Comparison of ENCODE assay signal across 35 cellular contexts in genomic region chr9:99796231-99796630, GRCh38. TPM values are rescaled to one million over a fixed set of nuclear protein-coding genes. Genes with fewer than 3 reads are reported as not detected.
"Had no signal": no experiment of that assay in that cellular context is flagged by ENCODE, and none has a peak within 500 bp of the region (broad histone marks: within the 10 kb centered on the region; RNA-seq: fewer than 3 reads in every experiment).

No MANE protein-coding gene starts in this region.

- H3K4me1 Mint-ChIP-seq: activated naive CD4-positive, alpha-beta T cell treated with anti-CD3 and anti-CD28 coated beads, Interleukin-2, amount 10 ng/mL, durations not matched to agents 7 days and 5 days; activated naive CD4-positive, alpha-beta T cell treated with anti-CD3 and anti-CD28 coated beads, Interleukin-2, amount 50 U/mL, for 24 hours; activated naive CD8-positive, alpha-beta T cell treated with anti-CD3 and anti-CD28 coated beads for 36 hours; activated naive CD8-positive, alpha-beta T cell treated with anti-CD3 and anti-CD28 coated beads, Interleukin-2, amount 10 ng/mL, durations not matched to agents 7 days and 5 days; activated naive CD8-positive, alpha-beta T cell treated with anti-CD3 and anti-CD28 coated beads, Interleukin-2, amount 50 U/mL, for 24 hours; activated T-helper 17 cell treated with anti-CD3 and anti-CD28 coated beads, Interleukin-2, amount 50 U/mL, for 72 hours; brain; central memory CD8-positive, alpha-beta T cell had no signal

- H3K4me3 Mint-ChIP-seq: activated naive CD4-positive, alpha-beta T cell treated with anti-CD3 and anti-CD28 coated beads for 36 hours; activated naive CD4-positive, alpha-beta T cell treated with anti-CD3 and anti-CD28 coated beads, Interleukin-2, amount 10 ng/mL, durations not matched to agents 7 days and 5 days; activated naive CD4-positive, alpha-beta T cell treated with anti-CD3 and anti-CD28 coated beads, Interleukin-2, amount 50 U/mL, for 24 hours; activated naive CD8-positive, alpha-beta T cell; activated naive CD8-positive, alpha-beta T cell treated with anti-CD3 and anti-CD28 coated beads for 36 hours; activated naive CD8-positive, alpha-beta T cell treated with anti-CD3 and anti-CD28 coated beads, Interleukin-2, amount 10 ng/mL, durations not matched to agents 7 days and 5 days; activated naive CD8-positive, alpha-beta T cell treated with anti-CD3 and anti-CD28 coated beads, Interleukin-2, amount 50 U/mL, for 24 hours; activated T-cell treated with anti-CD3 and anti-CD28 coated beads, Interleukin-2, amount 50 U/mL, for 24 hours; activated T-cell treated with anti-CD3 and anti-CD28 coated beads, Interleukin-2, amount 50 U/mL, for 4 hours; activated T-cell treated with anti-CD3 and anti-CD28 coated beads, Interleukin-2, amount 50 U/mL, for 72 hours; activated T-helper 1 cell treated with anti-CD3 and anti-CD28 coated beads, Interleukin-12 subunit alpha, Interleukin-12 subunit beta, Interleukin-2, Interleukin-4 antibody, amounts not matched to agents 30 ng/mL and 10 ng/mL and 1 ng/mL, durations not matched to agents 14 hours and 24 hours and 36 hours; activated T-helper 17 cell treated with anti-CD3 and anti-CD28 coated beads, Interleukin-2, amount 50 U/mL, for 72 hours; brain; central memory CD8-positive, alpha-beta T cell had no signal

- H3K4me1 ChIP-seq: adrenal gland, ascending aorta, body of pancreas, breast epithelium had no signal

- H3K4me3 ChIP-seq: adrenal gland, ascending aorta, body of pancreas, breast epithelium, cardiac muscle cell had no signal

- DNase-seq: activated effector memory CD4-positive, alpha-beta T cell treated with anti-CD3 and anti-CD28 coated beads, Interleukin-2, amount 50 U/mL, for 16 hours; activated effector memory CD4-positive, alpha-beta T cell treated with Interleukin-2 at 50 U/mL for 16 hours; activated gamma-delta T cell; activated gamma-delta T cell treated with Interleukin-2 at 50 U/mL for 16 hours; activated naive CD4-positive, alpha-beta T cell; activated naive CD4-positive, alpha-beta T cell treated with anti-CD3 and anti-CD28 coated beads for 36 hours; activated naive CD4-positive, alpha-beta T cell treated with anti-CD3 and anti-CD28 coated beads, Interleukin-2, amount 10 ng/mL, durations not matched to agents 7 days and 5 days; activated naive CD4-positive, alpha-beta T cell treated with anti-CD3 and anti-CD28 coated beads, Interleukin-2, amount 50 U/mL, for 16 hours; activated naive CD4-positive, alpha-beta T cell treated with Interleukin-2 at 50 U/mL for 16 hours; activated naive CD8-positive, alpha-beta T cell treated with anti-CD3 and anti-CD28 coated beads for 36 hours; activated naive CD8-positive, alpha-beta T cell treated with anti-CD3 and anti-CD28 coated beads, Interleukin-2, amount 10 ng/mL, durations not matched to agents 7 days and 5 days; activated naive CD8-positive, alpha-beta T cell treated with anti-CD3 and anti-CD28 coated beads, Interleukin-2, amount 50 U/mL, for 24 hours; activated T-cell treated with anti-CD3 and anti-CD28 coated beads, Interleukin-2, amount 50 U/mL, for 24 hours; activated T-cell treated with anti-CD3 and anti-CD28 coated beads, Interleukin-2, amount 50 U/mL, for 4 hours; activated T-cell treated with anti-CD3 and anti-CD28 coated beads, Interleukin-2, amount 50 U/mL, for 48 hours; activated T-cell treated with anti-CD3 and anti-CD28 coated beads, Interleukin-2, amount 50 U/mL, for 72 hours; adrenal gland; amniotic stem cell; aorta; body of pancreas; brain microvascular endothelial cell; central memory CD4-positive, alpha-beta T cell; cerebellar nuclear complex had no signal

- H3K27ac Mint-ChIP-seq: activated naive CD4-positive, alpha-beta T cell treated with anti-CD3 and anti-CD28 coated beads for 36 hours; activated naive CD4-positive, alpha-beta T cell treated with anti-CD3 and anti-CD28 coated beads, Interleukin-2, amount 10 ng/mL, durations not matched to agents 7 days and 5 days; activated naive CD4-positive, alpha-beta T cell treated with anti-CD3 and anti-CD28 coated beads, Interleukin-2, amount 50 U/mL, for 24 hours; activated naive CD4-positive, alpha-beta T cell treated with anti-CD3 and anti-CD28 coated beads, Interleukin-2, amount 50 U/mL, for 72 hours; activated naive CD8-positive, alpha-beta T cell; activated naive CD8-positive, alpha-beta T cell treated with anti-CD3 and anti-CD28 coated beads for 36 hours; activated naive CD8-positive, alpha-beta T cell treated with anti-CD3 and anti-CD28 coated beads, Interleukin-2, amount 10 ng/mL, durations not matched to agents 7 days and 5 days; activated naive CD8-positive, alpha-beta T cell treated with anti-CD3 and anti-CD28 coated beads, Interleukin-2, amount 50 U/mL, for 24 hours; activated T-cell treated with anti-CD3 and anti-CD28 coated beads, Interleukin-2, amount 50 U/mL, for 24 hours; activated T-cell treated with anti-CD3 and anti-CD28 coated beads, Interleukin-2, amount 50 U/mL, for 72 hours; activated T-helper 1 cell treated with anti-CD3 and anti-CD28 coated beads, Interleukin-12 subunit alpha, Interleukin-12 subunit beta, Interleukin-2, Interleukin-4 antibody, amounts not matched to agents 30 ng/mL and 10 ng/mL and 1 ng/mL, durations not matched to agents 14 hours and 24 hours and 36 hours; activated T-helper 17 cell treated with anti-CD3 and anti-CD28 coated beads, Interleukin-2, amount 50 U/mL, for 72 hours; activated T-helper 2 cell treated with anti-CD3 and anti-CD28 coated beads, Interferon-gamma antibody, Interleukin-2, Interleukin-4, amounts not matched to agents 10 μg/mL and 5 μg/mL and 100 μg/mL, durations not matched to agents 14 hours and 24 hours and 36 hours; brain had no signal

- ATAC-seq: activated naive CD4-positive, alpha-beta T cell treated with anti-CD3 and anti-CD28 coated beads, Interleukin-2, amount 50 U/mL, for 72 hours; activated naive CD8-positive, alpha-beta T cell treated with anti-CD3 and anti-CD28 coated beads, Interleukin-2, amount 50 U/mL, for 24 hours; activated T-cell treated with anti-CD3 and anti-CD28 coated beads, Interleukin-2, amount 50 U/mL, for 4 hours; activated T-cell treated with anti-CD3 and anti-CD28 coated beads, Interleukin-2, amount 50 U/mL, for 72 hours; activated T-helper 17 cell treated with anti-CD3 and anti-CD28 coated beads, Interleukin-2, amount 50 U/mL, for 72 hours; body of pancreas had no signal

- H3K36me3 ChIP-seq: adrenal gland, ascending aorta, brain microvascular endothelial cell, breast epithelium, cardiac muscle cell had no signal

- H3K9me3 ChIP-seq: adrenal gland, ascending aorta, body of pancreas, breast epithelium had no signal

- H3K27ac ChIP-seq: adrenal gland, ascending aorta, body of pancreas, brain microvascular endothelial cell, breast epithelium, cardiac muscle cell had no signal

- H3K36me3 Mint-ChIP-seq: activated naive CD4-positive, alpha-beta T cell treated with anti-CD3 and anti-CD28 coated beads, Interleukin-2, amount 10 ng/mL, durations not matched to agents 7 days and 5 days; activated naive CD4-positive, alpha-beta T cell treated with anti-CD3 and anti-CD28 coated beads, Interleukin-2, amount 50 U/mL, for 72 hours; activated naive CD8-positive, alpha-beta T cell treated with anti-CD3 and anti-CD28 coated beads for 36 hours; activated naive CD8-positive, alpha-beta T cell treated with anti-CD3 and anti-CD28 coated beads, Interleukin-2, amount 10 ng/mL, durations not matched to agents 7 days and 5 days had no signal

- H3K9me3 Mint-ChIP-seq: activated naive CD4-positive, alpha-beta T cell treated with anti-CD3 and anti-CD28 coated beads for 36 hours; activated naive CD4-positive, alpha-beta T cell treated with anti-CD3 and anti-CD28 coated beads, Interleukin-2, amount 10 ng/mL, durations not matched to agents 7 days and 5 days; activated naive CD4-positive, alpha-beta T cell treated with anti-CD3 and anti-CD28 coated beads, Interleukin-2, amount 50 U/mL, for 24 hours; activated naive CD4-positive, alpha-beta T cell treated with anti-CD3 and anti-CD28 coated beads, Interleukin-2, amount 50 U/mL, for 72 hours; activated naive CD8-positive, alpha-beta T cell treated with anti-CD3 and anti-CD28 coated beads for 36 hours; activated naive CD8-positive, alpha-beta T cell treated with anti-CD3 and anti-CD28 coated beads, Interleukin-2, amount 10 ng/mL, durations not matched to agents 7 days and 5 days; activated naive CD8-positive, alpha-beta T cell treated with anti-CD3 and anti-CD28 coated beads, Interleukin-2, amount 50 U/mL, for 24 hours; activated T-cell treated with anti-CD3 and anti-CD28 coated beads, Interleukin-2, amount 50 U/mL, for 24 hours; activated T-cell treated with anti-CD3 and anti-CD28 coated beads, Interleukin-2, amount 50 U/mL, for 4 hours; activated T-cell treated with anti-CD3 and anti-CD28 coated beads, Interleukin-2, amount 50 U/mL, for 72 hours; activated T-helper 1 cell treated with anti-CD3 and anti-CD28 coated beads, Interleukin-12 subunit alpha, Interleukin-12 subunit beta, Interleukin-2, Interleukin-4 antibody, amounts not matched to agents 30 ng/mL and 10 ng/mL and 1 ng/mL, durations not matched to agents 14 hours and 24 hours and 36 hours; activated T-helper 17 cell treated with anti-CD3 and anti-CD28 coated beads, Interleukin-2, amount 50 U/mL, for 72 hours; activated T-helper 2 cell treated with anti-CD3 and anti-CD28 coated beads, Interferon-gamma antibody, Interleukin-2, Interleukin-4, amounts not matched to agents 10 μg/mL and 5 μg/mL and 100 μg/mL, durations not matched to agents 14 hours and 24 hours and 36 hours; central memory CD8-positive, alpha-beta T cell had no signal

RNA-seq across cellular contexts. Expression of gene NR4A3, which starts 25.5 kb away (rescaled TPM):
- total RNA-seq: bronchial epithelial cell had no signal
